In the genomic region with DNA sequence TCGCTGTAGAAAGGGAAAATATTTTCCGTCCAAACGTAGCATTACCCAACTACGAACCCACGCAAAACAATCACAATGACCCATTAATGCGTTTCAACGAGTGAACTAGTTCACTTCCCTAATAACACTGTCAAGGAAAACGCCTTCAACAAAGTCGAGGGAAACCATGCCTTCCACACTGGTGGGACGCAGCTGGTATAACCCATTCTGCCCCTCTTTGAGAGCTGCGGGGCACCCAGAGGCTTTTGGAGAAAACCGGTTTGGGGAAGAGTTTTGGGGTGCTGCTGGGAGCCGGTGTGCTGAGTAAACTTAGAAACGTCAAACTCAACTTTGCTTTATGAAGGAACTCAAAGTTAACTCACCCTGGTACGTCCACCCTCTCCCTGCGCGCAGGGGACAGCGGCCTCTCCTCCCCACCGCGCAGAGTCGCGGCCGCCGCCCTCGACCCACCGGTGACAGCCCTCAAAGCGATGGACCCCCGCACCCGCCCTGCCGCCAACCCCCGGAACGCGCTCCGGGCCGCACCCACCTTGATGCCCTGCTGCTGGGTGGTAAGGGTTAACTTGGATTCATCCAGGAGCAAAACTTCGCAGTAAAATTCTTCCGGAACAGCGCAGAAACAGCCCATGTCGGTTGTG, we compare ENCODE assay signal across 8 cellular contexts. TPM values are rescaled to one million over a fixed set of nuclear protein-coding genes. Genes with fewer than 3 reads are reported as not detected.
DNase-seq lines count a peak whose midpoint lies in the region; ATAC-seq lines count a peak whose summit lies in the region.

No MANE protein-coding gene starts in this region.

- peak overlapping the region; percentile 83 for H3K4me3 ChIP-seq in iPS-18c (ENCODE audit: insufficient read depth, low read depth, low read length)

- no peak overlapping the region for H3K27ac Mint-ChIP-seq in activated naive CD8-positive, alpha-beta T cell treated with anti-CD3 and anti-CD28 coated beads, Interleukin-2, amount 50 U/mL, for 24 hours
- H3K27ac Mint-ChIP-seq in stimulated activated effector memory CD8-positive, alpha-beta T cell treated with anti-CD3 and anti-CD28 coated beads, Interleukin-12 subunit alpha, Interleukin-12 subunit beta, amount 100 ng/mL, for 72 hours, result peak overlapping the region; percentile 52

- intact Hi-C loops in Right ventricle myocardium inferior (cut with DNase I), result loop anchor here (5.0 kb wide), 1 partner anchor 51 kb away; no protein-coding TSS in a partner anchor
- intact Hi-C loops in cardiac septum (cut with DNase I), result loop anchor here (2.0 to 10.0 kb wide), 4 partner anchors 80 to 906 kb away; a partner anchor contains a TSS

- H3K4me3 Mint-ChIP-seq in activated naive CD8-positive, alpha-beta T cell treated with anti-CD3 and anti-CD28 coated beads, Interleukin-2, amount 50 U/mL, for 24 hours, result peak overlapping the region; percentile 69
- H3K4me3 Mint-ChIP-seq in stimulated activated effector memory CD8-positive, alpha-beta T cell treated with anti-CD3 and anti-CD28 coated beads, Interleukin-12 subunit alpha, Interleukin-12 subunit beta, amount 100 ng/mL, for 72 hours, result peak overlapping the region; percentile 79

- ATAC-seq in Right ventricle myocardium inferior, result no peak
- ATAC-seq in activated naive CD8-positive, alpha-beta T cell treated with anti-CD3 and anti-CD28 coated beads, Interleukin-2, amount 50 U/mL, for 24 hours, result no peak
- ATAC-seq in stimulated activated effector memory CD8-positive, alpha-beta T cell treated with anti-CD3 and anti-CD28 coated beads, Interleukin-12 subunit alpha, Interleukin-12 subunit beta, amount 100 ng/mL, for 72 hours, result no peak
- no peak for ATAC-seq in HG03045 (IDR thresholded peaks at IDR 0.05; ENCODE audit: unreplicated experiment)
- no peak for ATAC-seq in HG03432 (IDR thresholded peaks at IDR 0.05; ENCODE audit: unreplicated experiment)

- H3K9me3 Mint-ChIP-seq in activated naive CD8-positive, alpha-beta T cell treated with anti-CD3 and anti-CD28 coated beads, Interleukin-2, amount 50 U/mL, for 24 hours, result no peaks in the 10 kb centered on the region
- H3K9me3 Mint-ChIP-seq in stimulated activated effector memory CD8-positive, alpha-beta T cell treated with anti-CD3 and anti-CD28 coated beads, Interleukin-12 subunit alpha, Interleukin-12 subunit beta, amount 100 ng/mL, for 72 hours, result no peaks in the 10 kb centered on the region

- no peaks in the 10 kb centered on the region for H3K36me3 Mint-ChIP-seq in activated naive CD8-positive, alpha-beta T cell treated with anti-CD3 and anti-CD28 coated beads, Interleukin-2, amount 50 U/mL, for 24 hours (ENCODE audit: low read depth)
- H3K36me3 Mint-ChIP-seq in stimulated activated effector memory CD8-positive, alpha-beta T cell treated with anti-CD3 and anti-CD28 coated beads, Interleukin-12 subunit alpha, Interleukin-12 subunit beta, amount 100 ng/mL, for 72 hours, result peaks cover 10% of the 10 kb centered on the region

- no peaks in the 10 kb centered on the region for H3K9me3 ChIP-seq in iPS-18c (ENCODE audit: control insufficient read depth, insufficient read depth, low read length)

- DNase-seq in Right ventricle myocardium inferior (ENCODE audit: missing footprints), result peak; percentile 63
- no peak for DNase-seq in cardiac septum (ENCODE audit: low spot score)
- peak; percentile 3 for DNase-seq in activated naive CD8-positive, alpha-beta T cell treated with anti-CD3 and anti-CD28 coated beads, Interleukin-2, amount 50 U/mL, for 24 hours
- peak in 1 of 2 donors; percentile 51 for DNase-seq in stimulated activated effector memory CD8-positive, alpha-beta T cell treated with anti-CD3 and anti-CD28 coated beads, Interleukin-12 subunit alpha, Interleukin-12 subunit beta, amount 100 ng/mL, for 72 hours (ENCODE audit: low spot score in 2 of 2)
- DNase-seq in activated CD8-positive, alpha-beta memory T cell treated with anti-CD3 and anti-CD28 coated beads, Interleukin-2, amount 50 U/mL, for 48 hours, result no peak

- peaks cover 10% of the 10 kb centered on the region for H3K4me1 Mint-ChIP-seq in activated naive CD8-positive, alpha-beta T cell treated with anti-CD3 and anti-CD28 coated beads, Interleukin-2, amount 50 U/mL, for 24 hours
- H3K4me1 Mint-ChIP-seq in stimulated activated effector memory CD8-positive, alpha-beta T cell treated with anti-CD3 and anti-CD28 coated beads, Interleukin-12 subunit alpha, Interleukin-12 subunit beta, amount 100 ng/mL, for 72 hours, result peaks cover 9% of the 10 kb centered on the region

- peaks cover 64% of the 10 kb centered on the region for H3K27me3 Mint-ChIP-seq in activated naive CD8-positive, alpha-beta T cell treated with anti-CD3 and anti-CD28 coated beads, Interleukin-2, amount 50 U/mL, for 24 hours

RNA-seq across cellular contexts. Expression of a gene that starts 0.5 kb away (rescaled TPM):
- total RNA-seq in Right ventricle myocardium inferior (21.5 TPM), cardiac septum (18.0 TPM)

Comparison
In these comparisons a context has a peak if more than half of its experiments do, and no peak if none do; other contexts are left out.
1. DNase-seq: peak in Right ventricle myocardium inferior (single experiment) and activated naive CD8-positive, alpha-beta T cell treated with anti-CD3 and anti-CD28 coated beads, Interleukin-2, amount 50 U/mL, for 24 hours (single experiment); none in cardiac septum (single experiment) and activated CD8-positive, alpha-beta memory T cell treated with anti-CD3 and anti-CD28 coated beads, Interleukin-2, amount 50 U/mL, for 48 hours (single experiment).